In the genomic region with DNA sequence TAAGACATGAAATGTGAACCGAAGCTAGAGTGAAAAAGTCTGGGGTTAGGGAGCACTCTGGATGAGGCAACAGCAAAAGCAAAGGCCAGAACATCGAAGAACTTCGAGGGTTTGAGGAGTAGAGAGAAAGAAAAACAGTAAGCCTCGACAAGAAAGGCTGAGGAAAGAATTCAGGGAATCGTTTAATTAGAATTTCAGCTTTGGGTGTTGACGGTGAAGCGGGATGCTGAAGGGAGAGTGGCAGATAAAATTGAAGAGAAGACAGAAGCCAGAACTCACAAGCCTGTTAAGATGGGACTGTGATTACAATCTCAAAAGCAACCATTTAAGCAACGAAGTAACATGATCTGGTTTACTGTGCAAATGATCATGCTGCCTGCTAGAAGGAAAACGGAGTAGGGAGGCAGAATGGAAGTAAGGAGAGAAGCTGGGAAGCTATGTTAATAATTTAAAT, we compare ENCODE assay signal across 8 cellular contexts. TPM values are rescaled to one million over a fixed set of nuclear protein-coding genes. Genes with fewer than 3 reads are reported as not detected.
DNase-seq lines count a peak whose midpoint lies in the region; ATAC-seq and TF ChIP-seq lines count a peak whose summit lies in the region.

No MANE protein-coding gene starts in this region.

- no peaks in the 10 kb centered on the region for H3K36me3 ChIP-seq in cardiac muscle cell
- H3K36me3 ChIP-seq in kidney epithelial cell (ENCODE audit: control insufficient read depth, insufficient read depth, low read length), result no peaks in the 10 kb centered on the region

- H3K27me3 ChIP-seq in cardiac muscle cell, result no peaks in the 10 kb centered on the region
- H3K27me3 ChIP-seq in kidney epithelial cell (ENCODE audit: control insufficient read depth, insufficient read depth, low read length), result no peaks in the 10 kb centered on the region

- no peaks in the 10 kb centered on the region for H3K27me3 Mint-ChIP-seq in activated naive CD8-positive, alpha-beta T cell treated with anti-CD3 and anti-CD28 coated beads, Interleukin-2, amount 50 U/mL, for 24 hours
- H3K27me3 Mint-ChIP-seq in type B pancreatic cell, result no peaks in the 10 kb centered on the region

- peaks cover 41% of the 10 kb centered on the region for H3K4me1 Mint-ChIP-seq in activated naive CD8-positive, alpha-beta T cell treated with anti-CD3 and anti-CD28 coated beads, Interleukin-2, amount 50 U/mL, for 24 hours
- peaks cover 56% of the 10 kb centered on the region for H3K4me1 Mint-ChIP-seq in type B pancreatic cell (ENCODE audit: unreplicated experiment)

- no peaks in the 10 kb centered on the region for H3K36me3 Mint-ChIP-seq in activated naive CD8-positive, alpha-beta T cell treated with anti-CD3 and anti-CD28 coated beads, Interleukin-2, amount 50 U/mL, for 24 hours (ENCODE audit: low read depth)
- peaks cover under 1% of the 10 kb centered on the region for H3K36me3 Mint-ChIP-seq in type B pancreatic cell

- DNase-seq in cardiac muscle cell (ENCODE audit: low read depth in 1 of 2, low spot score in 1 of 2) (peak; percentile 21 to 68), left ventricle myocardium superior (no peak), kidney epithelial cell (ENCODE audit: low read depth) (no peak), type B pancreatic cell (ENCODE audit: extremely low spot score, unreplicated experiment) (no peak), SHP77 (lab: John Stamatoyannopoulos, UW) (no peak), NOMO-1 treated with dmso at 0.1 percent for 144 hours (lab: John Stamatoyannopoulos, UW; ENCODE audit: unreplicated experiment) (no peak)
- DNase-seq in activated naive CD8-positive, alpha-beta T cell treated with anti-CD3 and anti-CD28 coated beads, Interleukin-2, amount 50 U/mL, for 24 hours, result no peak

- H3K4me3 ChIP-seq in cardiac muscle cell (peak overlapping the region; percentile 40), kidney epithelial cell (ENCODE audit: low read depth, low read length) (peak overlapping the region; percentile 16)

- ATAC-seq in left ventricle myocardium superior, result no peak
- ATAC-seq in activated naive CD8-positive, alpha-beta T cell treated with anti-CD3 and anti-CD28 coated beads, Interleukin-2, amount 50 U/mL, for 24 hours, result no peak
- ATAC-seq in GM18909 (IDR thresholded peaks at IDR 0.05; ENCODE audit: poor library complexity, unreplicated experiment), result no peak

- no peaks in the 10 kb centered on the region for H3K9me3 ChIP-seq in cardiac muscle cell (ENCODE audit: low read depth)

- H3K9me3 Mint-ChIP-seq in activated naive CD8-positive, alpha-beta T cell treated with anti-CD3 and anti-CD28 coated beads, Interleukin-2, amount 50 U/mL, for 24 hours, result no peaks in the 10 kb centered on the region
- peaks cover 4% of the 10 kb centered on the region for H3K9me3 Mint-ChIP-seq in type B pancreatic cell

- intact Hi-C loops in left ventricle myocardium superior (cut with micrococcal nuclease), result no loop called here

- H3K27ac Mint-ChIP-seq in activated naive CD8-positive, alpha-beta T cell treated with anti-CD3 and anti-CD28 coated beads, Interleukin-2, amount 50 U/mL, for 24 hours, result no peak overlapping the region
- peak overlapping the region; percentile 87 for H3K27ac Mint-ChIP-seq in type B pancreatic cell

- H3K27ac ChIP-seq in cardiac muscle cell, result peak overlapping the region; percentile 97

- H3K4me3 Mint-ChIP-seq in activated naive CD8-positive, alpha-beta T cell treated with anti-CD3 and anti-CD28 coated beads, Interleukin-2, amount 50 U/mL, for 24 hours, result peak overlapping the region; percentile 10
- H3K4me3 Mint-ChIP-seq in type B pancreatic cell, result peak overlapping the region; percentile 90

- peaks cover 33% of the 10 kb centered on the region for H3K4me1 ChIP-seq in cardiac muscle cell (ENCODE audit: low read depth)

- TF ChIP-seq CTCF in cardiac muscle cell (IDR thresholded peaks at IDR 0.05; ENCODE audit: low read depth, low read length) (no peak), kidney epithelial cell (IDR thresholded peaks at IDR 0.05; ENCODE audit: insufficient read depth, low read length, poor library complexity, severe bottlenecking) (no peak), type B pancreatic cell (conservative IDR thresholded peaks at IDR 0.05) (no peak)

RNA-seq across cellular contexts. Expression of a gene that starts 2.1 kb away (rescaled TPM):
- total RNA-seq in cardiac muscle cell (5.7 and 10.1 TPM in 2 replicates), left ventricle myocardium superior (3.8 TPM), kidney epithelial cell (6.3 and 7.4 TPM in 2 replicates), type B pancreatic cell (ENCODE audit: low replicate concordance) (3.9 and 9.0 TPM in 2 replicates)
- polyA plus RNA-seq in cardiac muscle cell, result 3.9 and 7.9 TPM in 2 replicates

RNA-seq across cellular contexts. Expression of a gene that starts 28.7 kb away (rescaled TPM):
- total RNA-seq in cardiac muscle cell, result 904 and 1,157 TPM in 2 replicates
- polyA plus RNA-seq in cardiac muscle cell, result 258 and 383 TPM in 2 replicates
- total RNA-seq in left ventricle myocardium superior, result 329 TPM
- 5,277 and 5,556 TPM in 2 replicates for total RNA-seq in kidney epithelial cell
- 102 and 2,500 TPM in 2 replicates for total RNA-seq in type B pancreatic cell (ENCODE audit: low replicate concordance)

Comparison
In these comparisons a context has a peak if more than half of its experiments do, and no peak if none do; other contexts are left out.
1. DNase-seq: peak in cardiac muscle cell (2 of 2); none in left ventricle myocardium superior (single experiment), activated naive CD8-positive, alpha-beta T cell treated with anti-CD3 and anti-CD28 coated beads, Interleukin-2, amount 50 U/mL, for 24 hours (single experiment), kidney epithelial cell (single experiment), type B pancreatic cell (single experiment), SHP77 (0 of 2) and NOMO-1 treated with dmso at 0.1 percent for 144 hours (single experiment).